In the genomic region with DNA sequence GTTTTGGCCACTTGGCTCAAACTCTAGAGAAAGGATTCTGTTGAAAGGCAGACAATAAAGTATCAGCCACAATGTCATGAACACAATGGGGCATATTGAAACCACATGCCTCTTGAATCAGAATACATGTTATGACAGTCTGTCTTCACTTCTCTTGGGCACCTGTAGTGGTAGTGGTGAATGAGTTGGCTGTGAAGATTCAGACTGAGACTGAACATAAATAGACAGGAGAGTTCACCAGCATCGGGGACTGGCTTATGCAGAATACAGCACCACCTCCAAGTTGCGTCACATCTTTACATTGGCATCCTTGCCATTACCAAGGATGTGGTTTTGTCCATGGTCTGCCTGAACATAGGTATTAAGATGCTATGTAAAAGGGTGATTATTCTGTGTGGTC, we compare ENCODE assay signal across 21 cellular contexts.
"Had no signal": no experiment of that assay in that cellular context is flagged by ENCODE, and none has a peak within 500 bp of the region (broad histone marks: within the 10 kb centered on the region; RNA-seq: fewer than 3 reads in every experiment).

No MANE protein-coding gene starts in this region.

- H3K27me3 Mint-ChIP-seq: activated B cell treated with CpG ODN at 0.5 μM for 24 hours; activated CD4-positive, alpha-beta memory T cell treated with anti-CD3 and anti-CD28 coated beads, Interleukin-2, amount 10 ng/mL, durations not matched to agents 7 days and 5 days; activated naive CD8-positive, alpha-beta T cell treated with anti-CD3 and anti-CD28 coated beads, Interleukin-2, amount 10 ng/mL, durations not matched to agents 7 days and 5 days had no signal

- H3K9me3 Mint-ChIP-seq: activated B cell treated with CpG ODN at 0.5 μM for 24 hours; activated CD4-positive, alpha-beta memory T cell treated with anti-CD3 and anti-CD28 coated beads, Interleukin-2, amount 10 ng/mL, durations not matched to agents 7 days and 5 days; activated T-helper 2 cell treated with anti-CD3 and anti-CD28 coated beads, Interferon-gamma antibody, Interleukin-2, Interleukin-4, amounts not matched to agents 10 μg/mL and 5 μg/mL and 100 μg/mL, durations not matched to agents 14 hours and 24 hours and 36 hours; memory B cell; natural killer cell treated with Interleukin-12 subunit alpha and Interleukin-12 subunit beta and Interleukin-15 and Interleukin-18, amount 100 ng/mL, for 72 hours had no signal

- H3K27ac Mint-ChIP-seq: activated B cell treated with CpG ODN at 0.5 μM for 24 hours; activated CD4-positive, alpha-beta memory T cell treated with anti-CD3 and anti-CD28 coated beads, Interleukin-2, amount 10 ng/mL, durations not matched to agents 7 days and 5 days; activated naive CD8-positive, alpha-beta T cell treated with anti-CD3 and anti-CD28 coated beads, Interleukin-2, amount 10 ng/mL, durations not matched to agents 7 days and 5 days; activated T-helper 2 cell treated with anti-CD3 and anti-CD28 coated beads, Interferon-gamma antibody, Interleukin-2, Interleukin-4, amounts not matched to agents 10 μg/mL and 5 μg/mL and 100 μg/mL, durations not matched to agents 14 hours and 24 hours and 36 hours; memory B cell; natural killer cell treated with Interleukin-12 subunit alpha and Interleukin-12 subunit beta and Interleukin-15 and Interleukin-18, amount 100 ng/mL, for 72 hours had no signal

- ATAC-seq: heart left ventricle, left ventricle myocardium superior, pancreas, psoas muscle had no signal

- H3K36me3 ChIP-seq: cardiac muscle cell, heart left ventricle, neutrophil, pancreas, right atrium auricular region, stomach, suprapubic skin, tibial nerve had no signal

- H3K27me3 ChIP-seq: cardiac muscle cell, heart left ventricle, neutrophil, pancreas, right atrium auricular region, stomach, suprapubic skin, tibial nerve had no signal

- H3K4me3 Mint-ChIP-seq: activated B cell treated with CpG ODN at 0.5 μM for 24 hours; activated CD4-positive, alpha-beta memory T cell treated with anti-CD3 and anti-CD28 coated beads, Interleukin-2, amount 10 ng/mL, durations not matched to agents 7 days and 5 days; activated naive CD8-positive, alpha-beta T cell treated with anti-CD3 and anti-CD28 coated beads, Interleukin-2, amount 10 ng/mL, durations not matched to agents 7 days and 5 days; memory B cell; natural killer cell treated with Interleukin-12 subunit alpha and Interleukin-12 subunit beta and Interleukin-15 and Interleukin-18, amount 100 ng/mL, for 72 hours had no signal

- H3K9me3 ChIP-seq: heart left ventricle, neutrophil, pancreas, psoas muscle, right atrium auricular region, stomach, suprapubic skin, tibial nerve had no signal

- FAIRE-seq: islet of Langerhans, pancreas had no signal

- H3K4me1 Mint-ChIP-seq: activated B cell treated with CpG ODN at 0.5 μM for 24 hours; activated CD4-positive, alpha-beta memory T cell treated with anti-CD3 and anti-CD28 coated beads, Interleukin-2, amount 10 ng/mL, durations not matched to agents 7 days and 5 days; memory B cell had no signal

- H3K27ac ChIP-seq: cardiac muscle cell, epithelial cell of prostate, heart left ventricle, neutrophil, pancreas, psoas muscle, right atrium auricular region, stomach, suprapubic skin, tibial nerve had no signal

- H3K4me3 ChIP-seq: cardiac muscle cell, heart left ventricle, pancreas, psoas muscle, right atrium auricular region, stomach, suprapubic skin, tibial nerve had no signal

- DNase-seq: activated B cell treated with CpG ODN at 0.5 μM for 24 hours; activated CD4-positive, alpha-beta memory T cell treated with anti-CD3 and anti-CD28 coated beads, Interleukin-2, amount 10 ng/mL, durations not matched to agents 7 days and 5 days; activated CD4-positive, alpha-beta T cell treated with anti-CD3 and anti-CD28 coated beads for 48 hours; activated naive CD4-positive, alpha-beta T cell; activated naive CD8-positive, alpha-beta T cell treated with anti-CD3 and anti-CD28 coated beads, Interleukin-2, amount 10 ng/mL, durations not matched to agents 7 days and 5 days; amniotic stem cell; heart left ventricle; left ventricle myocardium superior; pancreas; psoas muscle; stomach had no signal

- H3K36me3 Mint-ChIP-seq: activated naive CD8-positive, alpha-beta T cell treated with anti-CD3 and anti-CD28 coated beads, Interleukin-2, amount 10 ng/mL, durations not matched to agents 7 days and 5 days; memory B cell; natural killer cell treated with Interleukin-12 subunit alpha and Interleukin-12 subunit beta and Interleukin-15 and Interleukin-18, amount 100 ng/mL, for 72 hours had no signal
